ENCODE assay signal across 1 cellular context in the genomic region with DNA sequence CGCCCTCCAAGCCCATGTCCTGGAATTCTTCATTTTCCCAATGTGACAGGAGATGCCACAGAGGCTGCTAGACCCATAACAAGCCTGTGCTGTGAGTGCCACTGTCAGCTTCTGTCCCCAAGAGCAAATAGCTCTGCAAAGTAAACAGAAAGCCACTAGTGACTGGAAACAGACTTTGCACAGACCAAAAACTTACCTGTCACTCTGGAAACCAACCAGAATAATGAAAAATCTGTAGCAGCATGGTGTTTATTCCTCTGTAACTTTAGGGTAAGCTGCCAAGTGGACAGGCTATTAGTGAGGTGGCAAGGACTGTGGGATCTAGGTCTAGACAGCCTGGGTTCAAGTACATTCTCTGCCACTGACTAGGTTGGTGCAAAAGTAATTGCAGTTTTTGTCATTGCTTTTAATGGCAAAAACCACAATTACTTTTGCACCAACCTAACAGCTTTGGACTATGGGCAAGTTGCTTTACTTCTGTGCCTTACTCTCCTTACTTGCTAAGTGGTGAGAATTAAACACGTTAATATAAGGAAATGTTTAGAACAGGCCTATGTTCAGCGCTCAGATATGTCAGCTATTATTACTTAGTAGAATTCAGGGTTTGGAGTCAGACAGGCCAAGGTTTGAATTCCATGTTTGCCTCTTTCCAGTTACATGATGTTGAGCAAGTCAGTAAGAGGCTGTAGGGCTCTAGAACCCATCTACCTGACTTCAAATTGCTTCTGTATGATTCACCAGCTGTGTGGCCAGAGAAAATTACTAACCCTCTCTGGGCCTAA.
TF ChIP-seq lines count a peak whose summit lies in the region.

A gene (minus strand): TSS at position 100 of the 782 bp plus-strand sequence. CDS start 67 bp downstream, at position 33.

TF ChIP-seq in HepG2, 621 proteins besides CTCF, POLR2A, EP300 and RAD21 (continued from another document and continues in another):
- TF ChIP-seq, protein P1, sequence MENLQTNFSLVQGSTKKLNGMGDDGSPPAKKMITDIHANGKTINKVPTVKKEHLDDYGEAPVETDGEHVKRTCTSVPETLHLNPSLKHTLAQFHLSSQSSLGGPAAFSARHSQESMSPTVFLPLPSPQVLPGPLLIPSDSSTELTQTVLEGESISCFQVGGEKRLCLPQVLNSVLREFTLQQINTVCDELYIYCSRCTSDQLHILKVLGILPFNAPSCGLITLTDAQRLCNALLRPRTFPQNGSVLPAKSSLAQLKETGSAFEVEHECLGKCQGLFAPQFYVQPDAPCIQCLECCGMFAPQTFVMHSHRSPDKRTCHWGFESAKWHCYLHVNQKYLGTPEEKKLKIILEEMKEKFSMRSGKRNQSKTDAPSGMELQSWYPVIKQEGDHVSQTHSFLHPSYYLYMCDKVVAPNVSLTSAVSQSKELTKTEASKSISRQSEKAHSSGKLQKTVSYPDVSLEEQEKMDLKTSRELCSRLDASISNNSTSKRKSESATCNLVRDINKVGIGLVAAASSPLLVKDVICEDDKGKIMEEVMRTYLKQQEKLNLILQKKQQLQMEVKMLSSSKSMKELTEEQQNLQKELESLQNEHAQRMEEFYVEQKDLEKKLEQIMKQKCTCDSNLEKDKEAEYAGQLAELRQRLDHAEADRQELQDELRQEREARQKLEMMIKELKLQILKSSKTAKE (CRISPR knock-in tag; IDR thresholded peaks at IDR 0.05; ENCODE audit: borderline replicate concordance), result peak; percentile 75
- TF ChIP-seq ZNF224 (CRISPR knock-in tag; IDR thresholded peaks at IDR 0.05) (no peak), ZMYM3 (CRISPR knock-in tag; IDR thresholded peaks at IDR 0.05) (peak; percentile 77), MAFK (conservative IDR thresholded peaks at IDR 0.05 in 1 of 2, IDR thresholded peaks at IDR 0.05 in 1 of 2; ENCODE audit: low read length in 2 of 2) (no peak), NONO (IDR thresholded peaks at IDR 0.05) (no peak), NONO (CRISPR knock-in tag; conservative IDR thresholded peaks at IDR 0.05) (peak; percentile 48; the same call in 1 of the 2 replicates), ARNTL (CRISPR knock-in tag; IDR thresholded peaks at IDR 0.05) (no peak), ZFAT (CRISPR knock-in tag; conservative IDR thresholded peaks at IDR 0.05) (no peak), ZNF790 (CRISPR knock-in tag; IDR thresholded peaks at IDR 0.05; ENCODE audit: borderline replicate concordance) (0 out of 2 replicates have a peak, but pooled peaks have one; percentile 52), ZFP36 (IDR thresholded peaks at IDR 0.05; ENCODE audit: borderline replicate concordance, low read depth, low read length, partially characterized antibody) (peak; percentile 36), ZMYM4 (CRISPR knock-in tag; IDR thresholded peaks at IDR 0.05) (peak; percentile 63; the same call in 1 of the 2 replicates), ZNF605 (CRISPR knock-in tag; IDR thresholded peaks at IDR 0.05) (no peak), ETV5 (CRISPR knock-in tag; IDR thresholded peaks at IDR 0.05; ENCODE audit: borderline replicate concordance) (peak; percentile 52; the same call in 1 of the 2 replicates), ZNF121 (CRISPR knock-in tag; IDR thresholded peaks at IDR 0.05) (peak; percentile 49; the same call in 1 of the 2 replicates), FOSL1 (CRISPR knock-in tag; IDR thresholded peaks at IDR 0.05; ENCODE audit: borderline replicate concordance) (no peak), ZBTB3 (CRISPR knock-in tag; IDR thresholded peaks at IDR 0.05; ENCODE audit: borderline replicate concordance, low read depth) (no peak), NR2F6 (IDR thresholded peaks at IDR 0.05) (0 out of 2 replicates have a peak, but pooled peaks have one; percentile 7), NR2F6 (CRISPR knock-in tag; IDR thresholded peaks at IDR 0.05) (peak; percentile 61), ZNF546 (CRISPR knock-in tag; conservative IDR thresholded peaks at IDR 0.05) (no peak), TCF7 (IDR thresholded peaks at IDR 0.05; ENCODE audit: low read depth) (no peak), RBFOX2 (IDR thresholded peaks at IDR 0.05; ENCODE audit: low read depth, low read length) (peak; percentile 49), ESRRA (CRISPR knock-in tag; IDR thresholded peaks at IDR 0.05; ENCODE audit: low read depth) (no peak), ZNF12 (CRISPR knock-in tag; IDR thresholded peaks at IDR 0.05) (0 out of 2 replicates have a peak, but pooled peaks have one; percentile 12), NR1H2 (CRISPR knock-in tag; IDR thresholded peaks at IDR 0.05; ENCODE audit: borderline replicate concordance, low read depth) (no peak), MEIS2 (CRISPR knock-in tag; IDR thresholded peaks at IDR 0.05) (peak; percentile 67; the same call in 1 of the 2 replicates), DNMT1 (CRISPR knock-in tag; IDR thresholded peaks at IDR 0.05) (no peak), ZNF772 (CRISPR knock-in tag; IDR thresholded peaks at IDR 0.05) (no peak), TGIF2 (CRISPR knock-in tag; IDR thresholded peaks at IDR 0.05) (peak; percentile 68; the same call in 1 of the 2 replicates), ZNF792 (CRISPR knock-in tag; IDR thresholded peaks at IDR 0.05) (peak; percentile 71; the same call in 1 of the 2 replicates), ZNF33B (CRISPR knock-in tag; IDR thresholded peaks at IDR 0.05) (no peak), HOXA3 (CRISPR knock-in tag; IDR thresholded peaks at IDR 0.05) (peak; percentile 55; the same call in 1 of the 2 replicates)
- TF ChIP-seq, protein P2, sequence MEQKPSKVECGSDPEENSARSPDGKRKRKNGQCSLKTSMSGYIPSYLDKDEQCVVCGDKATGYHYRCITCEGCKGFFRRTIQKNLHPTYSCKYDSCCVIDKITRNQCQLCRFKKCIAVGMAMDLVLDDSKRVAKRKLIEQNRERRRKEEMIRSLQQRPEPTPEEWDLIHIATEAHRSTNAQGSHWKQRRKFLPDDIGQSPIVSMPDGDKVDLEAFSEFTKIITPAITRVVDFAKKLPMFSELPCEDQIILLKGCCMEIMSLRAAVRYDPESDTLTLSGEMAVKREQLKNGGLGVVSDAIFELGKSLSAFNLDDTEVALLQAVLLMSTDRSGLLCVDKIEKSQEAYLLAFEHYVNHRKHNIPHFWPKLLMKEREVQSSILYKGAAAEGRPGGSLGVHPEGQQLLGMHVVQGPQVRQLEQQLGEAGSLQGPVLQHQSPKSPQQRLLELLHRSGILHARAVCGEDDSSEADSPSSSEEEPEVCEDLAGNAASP (CRISPR knock-in tag; IDR thresholded peaks at IDR 0.05; ENCODE audit: borderline replicate concordance), result peak; percentile 67; the same call in 1 of the 2 replicates
- TF ChIP-seq, protein P3, sequence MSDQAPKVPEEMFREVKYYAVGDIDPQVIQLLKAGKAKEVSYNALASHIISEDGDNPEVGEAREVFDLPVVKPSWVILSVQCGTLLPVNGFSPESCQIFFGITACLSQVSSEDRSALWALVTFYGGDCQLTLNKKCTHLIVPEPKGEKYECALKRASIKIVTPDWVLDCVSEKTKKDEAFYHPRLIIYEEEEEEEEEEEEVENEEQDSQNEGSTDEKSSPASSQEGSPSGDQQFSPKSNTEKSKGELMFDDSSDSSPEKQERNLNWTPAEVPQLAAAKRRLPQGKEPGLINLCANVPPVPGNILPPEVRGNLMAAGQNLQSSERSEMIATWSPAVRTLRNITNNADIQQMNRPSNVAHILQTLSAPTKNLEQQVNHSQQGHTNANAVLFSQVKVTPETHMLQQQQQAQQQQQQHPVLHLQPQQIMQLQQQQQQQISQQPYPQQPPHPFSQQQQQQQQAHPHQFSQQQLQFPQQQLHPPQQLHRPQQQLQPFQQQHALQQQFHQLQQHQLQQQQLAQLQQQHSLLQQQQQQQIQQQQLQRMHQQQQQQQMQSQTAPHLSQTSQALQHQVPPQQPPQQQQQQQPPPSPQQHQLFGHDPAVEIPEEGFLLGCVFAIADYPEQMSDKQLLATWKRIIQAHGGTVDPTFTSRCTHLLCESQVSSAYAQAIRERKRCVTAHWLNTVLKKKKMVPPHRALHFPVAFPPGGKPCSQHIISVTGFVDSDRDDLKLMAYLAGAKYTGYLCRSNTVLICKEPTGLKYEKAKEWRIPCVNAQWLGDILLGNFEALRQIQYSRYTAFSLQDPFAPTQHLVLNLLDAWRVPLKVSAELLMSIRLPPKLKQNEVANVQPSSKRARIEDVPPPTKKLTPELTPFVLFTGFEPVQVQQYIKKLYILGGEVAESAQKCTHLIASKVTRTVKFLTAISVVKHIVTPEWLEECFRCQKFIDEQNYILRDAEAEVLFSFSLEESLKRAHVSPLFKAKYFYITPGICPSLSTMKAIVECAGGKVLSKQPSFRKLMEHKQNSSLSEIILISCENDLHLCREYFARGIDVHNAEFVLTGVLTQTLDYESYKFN (CRISPR knock-in tag; conservative IDR thresholded peaks at IDR 0.05), result peak; percentile 88
- TF ChIP-seq, protein P4, sequence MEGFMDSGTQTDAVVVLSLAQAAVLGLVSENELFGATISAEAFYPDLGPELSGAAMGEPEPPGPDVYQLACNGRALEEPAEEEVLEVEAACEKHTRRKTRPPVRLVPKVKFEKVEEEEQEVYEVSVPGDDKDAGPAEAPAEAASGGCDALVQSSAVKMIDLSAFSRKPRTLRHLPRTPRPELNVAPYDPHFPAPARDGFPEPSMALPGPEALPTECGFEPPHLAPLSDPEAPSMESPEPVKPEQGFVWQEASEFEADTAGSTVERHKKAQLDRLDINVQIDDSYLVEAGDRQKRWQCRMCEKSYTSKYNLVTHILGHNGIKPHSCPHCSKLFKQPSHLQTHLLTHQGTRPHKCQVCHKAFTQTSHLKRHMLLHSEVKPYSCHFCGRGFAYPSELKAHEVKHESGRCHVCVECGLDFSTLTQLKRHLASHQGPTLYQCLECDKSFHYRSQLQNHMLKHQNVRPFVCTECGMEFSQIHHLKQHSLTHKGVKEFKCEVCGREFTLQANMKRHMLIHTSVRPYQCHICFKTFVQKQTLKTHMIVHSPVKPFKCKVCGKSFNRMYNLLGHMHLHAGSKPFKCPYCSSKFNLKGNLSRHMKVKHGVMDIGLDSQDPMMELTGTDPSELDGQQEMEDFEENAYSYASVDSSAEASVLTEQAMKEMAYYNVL (CRISPR knock-in tag; IDR thresholded peaks at IDR 0.05; ENCODE audit: borderline replicate concordance), result no peak
- TF ChIP-seq, protein P5, sequence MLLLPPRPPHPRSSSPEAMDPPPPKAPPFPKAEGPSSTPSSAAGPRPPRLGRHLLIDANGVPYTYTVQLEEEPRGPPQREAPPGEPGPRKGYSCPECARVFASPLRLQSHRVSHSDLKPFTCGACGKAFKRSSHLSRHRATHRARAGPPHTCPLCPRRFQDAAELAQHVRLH (CRISPR knock-in tag; IDR thresholded peaks at IDR 0.05; ENCODE audit: borderline replicate concordance, low read depth), result no peak
- TF ChIP-seq, protein P6, sequence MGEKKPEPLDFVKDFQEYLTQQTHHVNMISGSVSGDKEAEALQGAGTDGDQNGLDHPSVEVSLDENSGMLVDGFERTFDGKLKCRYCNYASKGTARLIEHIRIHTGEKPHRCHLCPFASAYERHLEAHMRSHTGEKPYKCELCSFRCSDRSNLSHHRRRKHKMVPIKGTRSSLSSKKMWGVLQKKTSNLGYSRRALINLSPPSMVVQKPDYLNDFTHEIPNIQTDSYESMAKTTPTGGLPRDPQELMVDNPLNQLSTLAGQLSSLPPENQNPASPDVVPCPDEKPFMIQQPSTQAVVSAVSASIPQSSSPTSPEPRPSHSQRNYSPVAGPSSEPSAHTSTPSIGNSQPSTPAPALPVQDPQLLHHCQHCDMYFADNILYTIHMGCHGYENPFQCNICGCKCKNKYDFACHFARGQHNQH (CRISPR knock-in tag; IDR thresholded peaks at IDR 0.05), result peak; percentile 62; the same call in 1 of the 2 replicates
- TF ChIP-seq, protein P7, sequence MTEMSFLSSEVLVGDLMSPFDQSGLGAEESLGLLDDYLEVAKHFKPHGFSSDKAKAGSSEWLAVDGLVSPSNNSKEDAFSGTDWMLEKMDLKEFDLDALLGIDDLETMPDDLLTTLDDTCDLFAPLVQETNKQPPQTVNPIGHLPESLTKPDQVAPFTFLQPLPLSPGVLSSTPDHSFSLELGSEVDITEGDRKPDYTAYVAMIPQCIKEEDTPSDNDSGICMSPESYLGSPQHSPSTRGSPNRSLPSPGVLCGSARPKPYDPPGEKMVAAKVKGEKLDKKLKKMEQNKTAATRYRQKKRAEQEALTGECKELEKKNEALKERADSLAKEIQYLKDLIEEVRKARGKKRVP (CRISPR knock-in tag; IDR thresholded peaks at IDR 0.05), result peak in 1 of 2 experiments; percentile 60; a peak in 2 of 4 replicates
- TF ChIP-seq, protein P8, sequence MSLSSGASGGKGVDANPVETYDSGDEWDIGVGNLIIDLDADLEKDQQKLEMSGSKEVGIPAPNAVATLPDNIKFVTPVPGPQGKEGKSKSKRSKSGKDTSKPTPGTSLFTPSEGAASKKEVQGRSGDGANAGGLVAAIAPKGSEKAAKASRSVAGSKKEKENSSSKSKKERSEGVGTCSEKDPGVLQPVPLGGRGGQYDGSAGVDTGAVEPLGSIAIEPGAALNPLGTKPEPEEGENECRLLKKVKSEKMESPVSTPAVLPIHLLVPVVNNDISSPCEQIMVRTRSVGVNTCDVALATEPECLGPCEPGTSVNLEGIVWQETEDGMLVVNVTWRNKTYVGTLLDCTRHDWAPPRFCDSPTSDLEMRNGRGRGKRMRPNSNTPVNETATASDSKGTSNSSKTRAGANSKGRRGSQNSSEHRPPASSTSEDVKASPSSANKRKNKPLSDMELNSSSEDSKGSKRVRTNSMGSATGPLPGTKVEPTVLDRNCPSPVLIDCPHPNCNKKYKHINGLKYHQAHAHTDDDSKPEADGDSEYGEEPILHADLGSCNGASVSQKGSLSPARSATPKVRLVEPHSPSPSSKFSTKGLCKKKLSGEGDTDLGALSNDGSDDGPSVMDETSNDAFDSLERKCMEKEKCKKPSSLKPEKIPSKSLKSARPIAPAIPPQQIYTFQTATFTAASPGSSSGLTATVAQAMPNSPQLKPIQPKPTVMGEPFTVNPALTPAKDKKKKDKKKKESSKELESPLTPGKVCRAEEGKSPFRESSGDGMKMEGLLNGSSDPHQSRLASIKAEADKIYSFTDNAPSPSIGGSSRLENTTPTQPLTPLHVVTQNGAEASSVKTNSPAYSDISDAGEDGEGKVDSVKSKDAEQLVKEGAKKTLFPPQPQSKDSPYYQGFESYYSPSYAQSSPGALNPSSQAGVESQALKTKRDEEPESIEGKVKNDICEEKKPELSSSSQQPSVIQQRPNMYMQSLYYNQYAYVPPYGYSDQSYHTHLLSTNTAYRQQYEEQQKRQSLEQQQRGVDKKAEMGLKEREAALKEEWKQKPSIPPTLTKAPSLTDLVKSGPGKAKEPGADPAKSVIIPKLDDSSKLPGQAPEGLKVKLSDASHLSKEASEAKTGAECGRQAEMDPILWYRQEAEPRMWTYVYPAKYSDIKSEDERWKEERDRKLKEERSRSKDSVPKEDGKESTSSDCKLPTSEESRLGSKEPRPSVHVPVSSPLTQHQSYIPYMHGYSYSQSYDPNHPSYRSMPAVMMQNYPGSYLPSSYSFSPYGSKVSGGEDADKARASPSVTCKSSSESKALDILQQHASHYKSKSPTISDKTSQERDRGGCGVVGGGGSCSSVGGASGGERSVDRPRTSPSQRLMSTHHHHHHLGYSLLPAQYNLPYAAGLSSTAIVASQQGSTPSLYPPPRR (CRISPR knock-in tag; IDR thresholded peaks at IDR 0.05; ENCODE audit: borderline replicate concordance), result peak; percentile 49; the same call in 1 of the 2 replicates
- TF ChIP-seq, protein P9, sequence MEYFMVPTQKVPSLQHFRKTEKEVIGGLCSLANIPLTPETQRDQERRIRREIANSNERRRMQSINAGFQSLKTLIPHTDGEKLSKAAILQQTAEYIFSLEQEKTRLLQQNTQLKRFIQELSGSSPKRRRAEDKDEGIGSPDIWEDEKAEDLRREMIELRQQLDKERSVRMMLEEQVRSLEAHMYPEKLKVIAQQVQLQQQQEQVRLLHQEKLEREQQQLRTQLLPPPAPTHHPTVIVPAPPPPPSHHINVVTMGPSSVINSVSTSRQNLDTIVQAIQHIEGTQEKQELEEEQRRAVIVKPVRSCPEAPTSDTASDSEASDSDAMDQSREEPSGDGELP (IDR thresholded peaks at IDR 0.05; ENCODE audit: borderline replicate concordance, low read depth), result no peak
- TF ChIP-seq, protein P10, sequence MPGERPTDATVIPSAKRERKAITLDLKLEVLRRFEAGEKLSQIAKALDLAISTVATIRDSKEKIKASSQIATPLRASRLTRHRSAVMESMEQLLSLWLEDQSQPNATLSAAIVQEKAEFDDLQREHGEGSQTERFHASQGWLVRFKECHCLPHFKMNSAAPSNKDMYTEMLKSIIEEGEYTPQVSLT (CRISPR knock-in tag; IDR thresholded peaks at IDR 0.05; ENCODE audit: borderline replicate concordance, low read depth), result no peak
